Comparison of ENCODE assay signal across 18 cellular contexts in the genomic region with DNA sequence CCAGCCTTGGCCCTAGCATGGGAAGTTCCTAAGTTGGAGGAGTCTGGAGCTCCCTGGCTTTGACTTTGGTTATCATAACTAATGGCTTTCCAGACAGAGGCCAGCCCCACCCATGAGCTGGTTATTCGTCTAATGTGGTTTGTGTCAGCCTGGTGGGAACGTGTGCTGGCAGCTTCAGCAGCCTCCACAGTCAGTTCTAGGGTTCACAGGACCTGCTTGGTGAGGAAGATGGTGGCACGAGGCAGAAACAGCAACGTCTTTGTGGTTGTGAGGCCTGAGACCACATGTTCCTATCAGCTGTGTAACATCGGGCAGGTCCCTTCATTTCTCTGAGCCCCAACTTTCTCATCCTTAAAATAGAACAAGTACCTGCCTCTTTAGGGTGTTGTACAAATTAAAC.
"Had no signal": no experiment of that assay in that cellular context is flagged by ENCODE, and none has a peak within 500 bp of the region (broad histone marks: within the 10 kb centered on the region; RNA-seq: fewer than 3 reads in every experiment).

No MANE protein-coding gene starts in this region.

- ATAC-seq: left lobe of liver; natural killer cell; pancreas; right lobe of liver; stimulated activated naive B cell treated with anti-CD40 and anti-IgM and Interleukin-4, amounts not matched to agents 10 μg/mL and 1 μg/mL and 100 μg/mL, for 72 hours had no signal

- DNase-seq: dorsolateral prefrontal cortex; effector CD4-positive, alpha-beta T cell; natural killer cell; occipital lobe; pancreas; small intestine; stimulated activated CD4-positive, alpha-beta T cell treated with anti-CD3 and anti-CD28 coated beads, Interleukin-15, amount 100 ng/mL, for 24 hours; stimulated activated CD4-positive, alpha-beta T cell treated with anti-CD3 and anti-CD28 coated beads, Interleukin-2, amount 100 ng/mL, for 48 hours; stimulated activated naive B cell treated with anti-CD40 and anti-IgM and Interleukin-4, amounts not matched to agents 10 μg/mL and 1 μg/mL and 100 μg/mL, for 72 hours; transverse colon; upper lobe of right lung; uterus had no signal

- H3K4me1 ChIP-seq: pancreas, suprapubic skin, transverse colon, upper lobe of right lung, uterus had no signal

- H3K36me3 ChIP-seq: pancreas, right lobe of liver, suprapubic skin, transverse colon, upper lobe of right lung, uterus had no signal

- H3K27me3 ChIP-seq: dorsolateral prefrontal cortex, pancreas, right lobe of liver, transverse colon, upper lobe of right lung, uterus had no signal

- H3K27ac Mint-ChIP-seq: memory B cell; natural killer cell; stimulated activated naive B cell treated with anti-CD40 and anti-IgM and Interleukin-4, amounts not matched to agents 10 μg/mL and 1 μg/mL and 100 μg/mL, for 72 hours; stimulated activated naive CD8-positive, alpha-beta T cell treated with anti-CD3 and anti-CD28 coated beads, Interleukin-15, Interleukin-2, amounts not matched to agents 100 ng/mL and 50 ng/mL, for 24 hours had no signal

- H3K4me3 ChIP-seq: dorsolateral prefrontal cortex, lung, pancreas, right lobe of liver, suprapubic skin, transverse colon, upper lobe of right lung, uterus had no signal

- H3K27ac ChIP-seq: dorsolateral prefrontal cortex, pancreas, right lobe of liver, suprapubic skin, transverse colon, upper lobe of right lung, uterus had no signal

- H3K36me3 Mint-ChIP-seq: memory B cell; natural killer cell; stimulated activated naive B cell treated with anti-CD40 and anti-IgM and Interleukin-4, amounts not matched to agents 10 μg/mL and 1 μg/mL and 100 μg/mL, for 72 hours had no signal

- H3K9me3 ChIP-seq: pancreas, right lobe of liver, suprapubic skin, transverse colon, upper lobe of right lung, uterus had no signal

- H3K9me3 Mint-ChIP-seq: memory B cell; natural killer cell; stimulated activated naive B cell treated with anti-CD40 and anti-IgM and Interleukin-4, amounts not matched to agents 10 μg/mL and 1 μg/mL and 100 μg/mL, for 72 hours; stimulated activated naive CD8-positive, alpha-beta T cell treated with anti-CD3 and anti-CD28 coated beads, Interleukin-15, Interleukin-2, amounts not matched to agents 100 ng/mL and 50 ng/mL, for 24 hours had no signal

- H3K4me1 Mint-ChIP-seq: memory B cell; natural killer cell; stimulated activated naive B cell treated with anti-CD40 and anti-IgM and Interleukin-4, amounts not matched to agents 10 μg/mL and 1 μg/mL and 100 μg/mL, for 72 hours had no signal

- H3K4me3 Mint-ChIP-seq: memory B cell; natural killer cell; stimulated activated naive B cell treated with anti-CD40 and anti-IgM and Interleukin-4, amounts not matched to agents 10 μg/mL and 1 μg/mL and 100 μg/mL, for 72 hours; stimulated activated naive CD8-positive, alpha-beta T cell treated with anti-CD3 and anti-CD28 coated beads, Interleukin-15, Interleukin-2, amounts not matched to agents 100 ng/mL and 50 ng/mL, for 24 hours had no signal
